Comparison of ENCODE assay signal across 22 cellular contexts in the genomic region with DNA sequence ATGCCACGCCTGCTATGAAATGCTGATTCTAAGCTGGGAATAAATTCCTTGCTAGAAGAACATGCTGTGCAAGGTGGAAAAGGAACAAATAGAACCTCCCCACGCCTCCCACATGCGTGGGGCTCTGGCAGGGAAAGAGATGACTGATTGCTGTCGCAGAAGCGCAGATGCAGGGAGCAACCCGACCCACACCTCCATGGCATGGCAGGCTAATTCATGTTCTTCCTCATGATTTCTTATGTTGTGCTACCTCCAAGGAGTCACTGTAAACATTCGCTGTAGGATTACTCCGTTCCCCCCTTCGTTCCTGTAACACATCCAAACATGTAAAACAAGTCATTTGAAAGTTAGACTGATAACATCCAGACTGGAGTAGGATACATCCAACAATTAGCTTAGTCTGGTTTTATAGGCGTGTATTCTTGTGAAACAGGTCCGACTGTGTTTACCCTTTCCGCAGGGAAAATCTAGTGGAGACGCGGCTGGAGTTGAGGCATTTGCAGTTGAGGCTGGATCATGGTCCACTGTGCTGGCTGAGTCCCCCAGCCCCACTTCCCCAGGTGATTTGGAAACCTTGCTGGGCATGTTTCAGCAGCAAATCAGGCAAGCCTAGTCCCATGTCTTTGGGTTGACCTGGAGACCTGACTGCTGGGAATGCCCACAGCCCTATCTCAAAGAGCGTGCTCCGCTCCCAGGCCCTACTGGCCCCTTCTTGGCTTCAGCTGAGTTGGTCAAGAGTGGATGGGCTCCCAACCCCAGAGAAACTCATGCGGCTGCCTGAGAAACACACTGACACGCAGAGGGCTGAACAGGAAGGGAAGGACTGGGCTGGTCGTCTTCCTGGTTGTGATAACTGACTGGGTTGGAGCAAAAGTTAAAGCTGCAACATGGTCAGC. TPM values are rescaled to one million over a fixed set of nuclear protein-coding genes. Genes with fewer than 3 reads are reported as not detected.
DNase-seq lines count a peak whose midpoint lies in the region; ATAC-seq and TF ChIP-seq lines count a peak whose summit lies in the region.
"Had no signal": no experiment of that assay in that cellular context is flagged by ENCODE, and none has a peak within 500 bp of the region (broad histone marks: within the 10 kb centered on the region; RNA-seq: fewer than 3 reads in every experiment).

No MANE protein-coding gene starts in this region.

- 97% methylated on average over 6 of the region's 19 CpGs; no CpG with 5 or more reads in 1 of the 2 experiments for WGBS in IMR-90 (ENCODE audit: extremely low coverage in 2 of 2, insufficient read length in 1 of 2), 2 experiments
- 78% methylated on average over 19 of the region's 19 CpGs for WGBS in smooth muscle cell (ENCODE audit: low lambda C conversion rate)

- H3K4me1 ChIP-seq in IMR-90 (ENCODE audit: control insufficient read depth, insufficient read depth, low read length) (peaks cover 13% of the 10 kb centered on the region), foreskin keratinocyte (peaks cover 4% of the 10 kb centered on the region), smooth muscle cell (ENCODE audit: low read depth) (peaks cover 5% of the 10 kb centered on the region)

- no peak overlapping the region for H3K9ac ChIP-seq in IMR-90 (ENCODE audit: low read depth, low read length)
- H3K9ac ChIP-seq in smooth muscle cell (ENCODE audit: low read depth) = no peak overlapping the region
- H3K9ac ChIP-seq: KMS-11 had no signal

- H3K9me3 Mint-ChIP-seq in activated naive CD8-positive, alpha-beta T cell treated with anti-CD3 and anti-CD28 coated beads for 36 hours = no peaks in the 10 kb centered on the region
- H3K9me3 Mint-ChIP-seq: activated CD4-positive, alpha-beta memory T cell treated with anti-CD3 and anti-CD28 coated beads for 36 hours; activated T-cell treated with anti-CD3 and anti-CD28 coated beads, Interleukin-2, amount 50 U/mL, for 72 hours; GM23338 had no signal

- H3F3A ChIP-seq in smooth muscle cell (ENCODE audit: low read depth) = no peaks in the 10 kb centered on the region

- peaks cover 15% of the 10 kb centered on the region for H3K4me1 Mint-ChIP-seq in activated naive CD8-positive, alpha-beta T cell treated with anti-CD3 and anti-CD28 coated beads for 36 hours

- H2BK20ac ChIP-seq in IMR-90 (ENCODE audit: low read depth, low read length) = peak overlapping the region; percentile 67

- no peak overlapping the region for H3K56ac ChIP-seq in IMR-90 (ENCODE audit: extremely low read depth, insufficient read depth, low read length)

- H3K14ac ChIP-seq in IMR-90 (replicated peaks; ENCODE audit: low read depth, low read length) = peak overlapping the region; percentile 83

- H3K23ac ChIP-seq in IMR-90 (ENCODE audit: low read depth, low read length) = no peak overlapping the region

- H3K4me3 ChIP-seq in IMR-90 (ENCODE audit: insufficient read depth, low read depth, low read length) (no peak overlapping the region), smooth muscle cell (no peak overlapping the region)
- H3K4me3 ChIP-seq: gastrocnemius medialis, GM23338, left ventricle myocardium inferior, ovary, skin epidermis, tibial artery had no signal

- H2BK15ac ChIP-seq in IMR-90 (ENCODE audit: low read depth, low read length) = peak overlapping the region; percentile 6; the same call in 1 of the 3 replicates

- H3K18ac ChIP-seq in IMR-90 (ENCODE audit: low read depth, low read length) = peak overlapping the region; percentile 12

- TF ChIP-seq CTCF in IMR-90 (conservative IDR thresholded peaks at IDR 0.05; ENCODE audit: low read depth, low read length) = no peak
- TF ChIP-seq CTCF in foreskin keratinocyte (conservative IDR thresholded peaks at IDR 0.05) = no peak
- TF ChIP-seq CTCF in smooth muscle cell (IDR thresholded peaks at IDR 0.05; ENCODE audit: borderline replicate concordance, insufficient read depth, poor library complexity, severe bottlenecking) = no peak

- H2AK9ac ChIP-seq in IMR-90 (replicated peaks; ENCODE audit: low read depth, low read length, poor library complexity) = peak overlapping the region; percentile 12

- no peaks in the 10 kb centered on the region for H3K27me3 ChIP-seq in IMR-90 (ENCODE audit: control insufficient read depth, insufficient read depth, low read length)
- H3K27me3 ChIP-seq in foreskin keratinocyte = peaks cover 37% of the 10 kb centered on the region
- no peaks in the 10 kb centered on the region for H3K27me3 ChIP-seq in smooth muscle cell (ENCODE audit: low read depth)
- H3K27me3 ChIP-seq: BE2C, ovary had no signal

- H3K4me3 Mint-ChIP-seq in activated naive CD8-positive, alpha-beta T cell treated with anti-CD3 and anti-CD28 coated beads for 36 hours = no peak overlapping the region
- H3K4me3 Mint-ChIP-seq: activated CD4-positive, alpha-beta memory T cell treated with anti-CD3 and anti-CD28 coated beads for 36 hours; activated T-cell treated with anti-CD3 and anti-CD28 coated beads, Interleukin-2, amount 50 U/mL, for 72 hours; GM23338 had no signal

- no peaks in the 10 kb centered on the region for H3K36me3 Mint-ChIP-seq in activated naive CD8-positive, alpha-beta T cell treated with anti-CD3 and anti-CD28 coated beads for 36 hours
- H3K36me3 Mint-ChIP-seq: activated CD4-positive, alpha-beta memory T cell treated with anti-CD3 and anti-CD28 coated beads for 36 hours had no signal

- peaks cover 35% of the 10 kb centered on the region for H3K27me3 Mint-ChIP-seq in activated naive CD8-positive, alpha-beta T cell treated with anti-CD3 and anti-CD28 coated beads for 36 hours

- BruUV-seq in IMR-90 (replicated peaks; lab: Mats Ljungman, UMichigan) = no TSS peak

- peak overlapping the region; percentile 44 for H2BK120ac ChIP-seq in IMR-90 (ENCODE audit: low read depth, low read length)

- H3K27ac Mint-ChIP-seq in activated naive CD8-positive, alpha-beta T cell treated with anti-CD3 and anti-CD28 coated beads for 36 hours = no peak overlapping the region
- H3K27ac Mint-ChIP-seq: activated CD4-positive, alpha-beta memory T cell treated with anti-CD3 and anti-CD28 coated beads for 36 hours; activated T-cell treated with anti-CD3 and anti-CD28 coated beads, Interleukin-2, amount 50 U/mL, for 72 hours; GM23338 had no signal

- H3K9me3 ChIP-seq in IMR-90 (ENCODE audit: control insufficient read depth, insufficient read depth, low read length) (no peaks in the 10 kb centered on the region), smooth muscle cell (replicated peaks; ENCODE audit: low read depth) (no peaks in the 10 kb centered on the region)
- H3K9me3 ChIP-seq: BE2C, gastrocnemius medialis, left ventricle myocardium inferior, ovary, tibial artery had no signal

- H4K5ac ChIP-seq in IMR-90 (ENCODE audit: low read depth, low read length) = no peak overlapping the region

- H3K4me2 ChIP-seq in IMR-90 (ENCODE audit: low read depth, low read length) = no peak overlapping the region
- peak overlapping the region; percentile 9 for H3K4me2 ChIP-seq in smooth muscle cell
- H3K4me2 ChIP-seq: GM23338, KMS-11 had no signal

- no peaks in the 10 kb centered on the region for H4K20me1 ChIP-seq in IMR-90 (ENCODE audit: insufficient read depth, low read length)
- H4K20me1 ChIP-seq in smooth muscle cell (ENCODE audit: low read depth) = no peaks in the 10 kb centered on the region

- H3K27ac ChIP-seq in IMR-90 (ENCODE audit: insufficient read depth, low read length) (no peak overlapping the region), foreskin keratinocyte (no peak overlapping the region), smooth muscle cell (ENCODE audit: low read depth) (no peak overlapping the region)
- H3K27ac ChIP-seq: gastrocnemius medialis, KMS-11, left ventricle myocardium inferior, ovary, tibial artery had no signal

- no peak for TF ChIP-seq RAD21 in IMR-90 (IDR thresholded peaks at IDR 0.05; ENCODE audit: low read length)

- peak; percentile 10; the same call in 1 of the 2 replicates for ATAC-seq in IMR-90 (ENCODE audit: low read depth)
- ATAC-seq in foreskin keratinocyte = peak; percentile 22
- no peak for ATAC-seq in HG03108 (IDR thresholded peaks at IDR 0.05; ENCODE audit: unreplicated experiment)
- no peak for ATAC-seq in HG03025 (IDR thresholded peaks at IDR 0.05; ENCODE audit: low FRiP score, unreplicated experiment)
- ATAC-seq: gastrocnemius medialis, GM23338, Panc1 had no signal

- DNase-seq in IMR-90 (no peak), amniotic epithelial cell (ENCODE audit: low read depth) (peak; percentile 68), foreskin keratinocyte (no peak), smooth muscle cell (lab: John Stamatoyannopoulos, UW; ENCODE audit: unreplicated experiment) (no peak)
- DNase-seq in activated naive CD4-positive, alpha-beta T cell (lab: John Stamatoyannopoulos, UW) = no peak
- no peak for DNase-seq in activated naive CD8-positive, alpha-beta T cell treated with anti-CD3 and anti-CD28 coated beads for 36 hours
- DNase-seq: activated CD4-positive, alpha-beta memory T cell treated with anti-CD3 and anti-CD28 coated beads for 36 hours; activated T-cell treated with anti-CD3 and anti-CD28 coated beads, Interleukin-2, amount 50 U/mL, for 72 hours; BE2C; DMS153; gastrocnemius medialis; left ventricle myocardium inferior; NCI-H1105 treated with DMSO at 0.1 percent for 48 hours; NCI-H69; ovary; tibial artery had no signal

- peak overlapping the region; percentile 13 for H4K91ac ChIP-seq in IMR-90 (ENCODE audit: insufficient read depth, low read depth, low read length)

- H3K36me3 ChIP-seq in IMR-90 (ENCODE audit: control insufficient read depth, insufficient read depth, low read length) = no peaks in the 10 kb centered on the region
- H3K36me3 ChIP-seq in smooth muscle cell (ENCODE audit: low read depth) = no peaks in the 10 kb centered on the region
- H3K36me3 ChIP-seq: BE2C, gastrocnemius medialis, left ventricle myocardium inferior, ovary, tibial artery had no signal

- H4K8ac ChIP-seq in IMR-90 (ENCODE audit: low read depth in 2 of 2, low read length in 2 of 2) = peak overlapping the region in 1 of 2 experiments; percentile 35; a peak in 2 of 4 replicates

- POLR2A ChIA-PET in IMR-90 (lab: Charles Lee; ENCODE audit: unreplicated experiment) = no interaction called here

- in situ Hi-C loops in IMR-90 (cut with MboI; ENCODE audit: low sequenced_read_pairs) = no loop called here

- intact Hi-C loops in IMR-90 (cut with micrococcal nuclease) = no loop called here

- no peaks in the 10 kb centered on the region for H3K79me1 ChIP-seq in IMR-90 (ENCODE audit: low read depth in 1 of 2, low read length in 2 of 2)

- CTCF ChIA-PET in IMR-90 (lab: Yijun Ruan, JAX) = no interaction called here

- peak overlapping the region; percentile 41 for H2AK5ac ChIP-seq in IMR-90 (ENCODE audit: low read depth, low read length)

- H2AFZ ChIP-seq in IMR-90 (replicated peaks; ENCODE audit: low read length, poor library complexity) (peak overlapping the region; percentile 68), smooth muscle cell (ENCODE audit: low read depth) (peak overlapping the region; percentile 54)
- H2AFZ ChIP-seq: GM23338 had no signal

- no peaks in the 10 kb centered on the region for H3K79me2 ChIP-seq in smooth muscle cell (ENCODE audit: low read depth)

- dilution Hi-C loops in IMR-90 (cut with HindIII; ENCODE audit: low sequenced_read_pairs, unreplicated experiment) = no loop called here

- peaks cover 4% of the 10 kb centered on the region; the same call in 1 of the 2 replicates for H3K9me1 ChIP-seq in IMR-90 (ENCODE audit: insufficient read depth, low read length)

- peak overlapping the region; percentile 45; the same call in 1 of the 2 replicates for H3K4ac ChIP-seq in IMR-90 (ENCODE audit: low read depth, low read length)

- no peak for TF ChIP-seq POLR2A in IMR-90 (IDR thresholded peaks at IDR 0.05; ENCODE audit: low read depth, low read length)

- H2BK5ac ChIP-seq in IMR-90 (ENCODE audit: low read depth, low read length, poor library complexity, severe bottlenecking) = no peak overlapping the region

RNA-seq across cellular contexts. Expression of a gene that starts 24.8 kb away (rescaled TPM):
- total RNA-seq in IMR-90 (2012; rRNA removed) = 2.5 and 2.8 TPM in 2 replicates
- polyA plus RNA-seq in IMR-90 (2012; rRNA removed) = 3.3 and 3.8 TPM in 2 replicates
- 2.2 and 3.2 TPM in 2 replicates for polyA plus RNA-seq in IMR-90 (2012; cell fraction: cytosol; rRNA removed)
- polyA plus RNA-seq in IMR-90 (2012; cell fraction: nucleus; rRNA removed; ENCODE audit: low replicate concordance) = 13.5 and 13.8 TPM in 2 replicates
- 1.8 and 4.3 TPM in 2 replicates for total RNA-seq in foreskin keratinocyte
- polyA plus RNA-seq in foreskin keratinocyte = 0.31 and 0.87 TPM in 2 replicates
- 2.2 TPM in 2 replicates for total RNA-seq in smooth muscle cell
- polyA plus RNA-seq in smooth muscle cell = 1.1 and 1.2 TPM in 2 replicates
- total RNA-seq in activated naive CD8-positive, alpha-beta T cell treated with anti-CD3 and anti-CD28 coated beads for 36 hours = 10 to 100 TPM in 1 of 2 experiments, 1 to 10 TPM in 1; 9.8 to 10.2 TPM

Comparison
In these comparisons a context has a peak if more than half of its experiments do, and no peak if none do; other contexts are left out.
1. ATAC-seq: peak in IMR-90 (single experiment) and foreskin keratinocyte (single experiment); none in HG03108 (single experiment) and HG03025 (single experiment).